ENCODE assay signal across 8 cellular contexts in genomic region chr19:18833141-18833476, GRCh38. TPM values are rescaled to one million over a fixed set of nuclear protein-coding genes. Genes with fewer than 3 reads are reported as not detected.
DNase-seq lines count a peak whose midpoint lies in the region; ATAC-seq and TF ChIP-seq lines count a peak whose summit lies in the region.

No MANE protein-coding gene starts in this region.

- no peaks in the 10 kb centered on the region for H3K27me3 ChIP-seq in brain microvascular endothelial cell (replicated peaks)
- no peaks in the 10 kb centered on the region for H3K27me3 ChIP-seq in mucosa of rectum (ENCODE audit: control insufficient read depth in 2 of 2, insufficient read depth in 2 of 2, low read length in 2 of 2)

- peak overlapping the region; percentile 27 for H3K27ac ChIP-seq in brain microvascular endothelial cell
- peak overlapping the region; percentile 91 to 94 for H3K27ac ChIP-seq in mucosa of rectum (ENCODE audit: low read depth in 2 of 2, low read length in 2 of 2)

- peaks cover 5% of the 10 kb centered on the region for H3K36me3 ChIP-seq in brain microvascular endothelial cell (replicated peaks)
- peaks cover 9 to 15% of the 10 kb centered on the region in 2 donors for H3K36me3 ChIP-seq in mucosa of rectum (ENCODE audit: control insufficient read depth in 2 of 2, insufficient read depth in 2 of 2, low read length in 2 of 2)

- in situ Hi-C loops in brain microvascular endothelial cell (cut with HindIII; ENCODE audit: low pct_ligation_motif_present, low sequenced_read_pairs) = no loop called here

- TF ChIP-seq CTCF in AG10803 (conservative IDR thresholded peaks at IDR 0.05; ENCODE audit: low read length) (no peak), brain microvascular endothelial cell (IDR thresholded peaks at IDR 0.05; ENCODE audit: low read depth, low read length, missing control alignments) (no peak)

- peak overlapping the region; percentile 85 to 95 for H3K9ac ChIP-seq in mucosa of rectum (ENCODE audit: low read depth in 1 of 2, low read length in 2 of 2)

- ATAC-seq in GM21447 (IDR thresholded peaks at IDR 0.05; ENCODE audit: unreplicated experiment) = no peak
- no peak for ATAC-seq in HG03095 (IDR thresholded peaks at IDR 0.05; ENCODE audit: unreplicated experiment)

- no peaks in the 10 kb centered on the region for H3K9me3 ChIP-seq in mucosa of rectum (ENCODE audit: control insufficient read depth in 2 of 2, low read length in 2 of 2)

- H3K4me3 ChIP-seq in AG10803 (ENCODE audit: low read length) (peak overlapping the region; percentile 86), brain microvascular endothelial cell (ENCODE audit: low read depth, low read length) (peak overlapping the region; percentile 77), mucosa of rectum (ENCODE audit: low read length in 2 of 2) (peak overlapping the region; percentile 72 to 83)

- DNase-seq in AG10803 (ENCODE audit: low read depth) (peak; percentile 20), HT-29 (ENCODE audit: low spot score) (peak; percentile 8), brain microvascular endothelial cell (no peak), GDM1 (lab: John Stamatoyannopoulos, UW) (no peak)
- no peak for DNase-seq in activated CD8-positive, alpha-beta memory T cell treated with anti-CD3 and anti-CD28 coated beads, Interleukin-2, amount 50 U/mL, for 4 hours

- H3K4me1 ChIP-seq in mucosa of rectum (ENCODE audit: control insufficient read depth in 2 of 2, insufficient read depth in 2 of 2, low read length in 2 of 2) = peaks cover 35 to 44% of the 10 kb centered on the region in 2 donors

RNA-seq across cellular contexts. Expression of gene UPF1, which starts 1.4 kb away (rescaled TPM):
- total RNA-seq in HT-29 (2014; rRNA removed; shearing (Covaris generic)) = 73.7 and 79.5 TPM in 2 replicates

RNA-seq across cellular contexts. Expression of gene COMP, which starts 42.0 kb away (rescaled TPM):
- not detected in 2 replicates for total RNA-seq in HT-29 (2014; rRNA removed; shearing (Covaris generic))

Comparison
In these comparisons a context has a peak if more than half of its experiments do, and no peak if none do; other contexts are left out.
1. DNase-seq: peak in AG10803 (single experiment) and HT-29 (single experiment); none in brain microvascular endothelial cell (single experiment), activated CD8-positive, alpha-beta memory T cell treated with anti-CD3 and anti-CD28 coated beads, Interleukin-2, amount 50 U/mL, for 4 hours (single experiment) and GDM1 (single experiment).
2. Peak in every context shown above with its lines, with median percentiles within 50 percentile points of each other: H3K4me3 ChIP-seq.